In the genomic region with DNA sequence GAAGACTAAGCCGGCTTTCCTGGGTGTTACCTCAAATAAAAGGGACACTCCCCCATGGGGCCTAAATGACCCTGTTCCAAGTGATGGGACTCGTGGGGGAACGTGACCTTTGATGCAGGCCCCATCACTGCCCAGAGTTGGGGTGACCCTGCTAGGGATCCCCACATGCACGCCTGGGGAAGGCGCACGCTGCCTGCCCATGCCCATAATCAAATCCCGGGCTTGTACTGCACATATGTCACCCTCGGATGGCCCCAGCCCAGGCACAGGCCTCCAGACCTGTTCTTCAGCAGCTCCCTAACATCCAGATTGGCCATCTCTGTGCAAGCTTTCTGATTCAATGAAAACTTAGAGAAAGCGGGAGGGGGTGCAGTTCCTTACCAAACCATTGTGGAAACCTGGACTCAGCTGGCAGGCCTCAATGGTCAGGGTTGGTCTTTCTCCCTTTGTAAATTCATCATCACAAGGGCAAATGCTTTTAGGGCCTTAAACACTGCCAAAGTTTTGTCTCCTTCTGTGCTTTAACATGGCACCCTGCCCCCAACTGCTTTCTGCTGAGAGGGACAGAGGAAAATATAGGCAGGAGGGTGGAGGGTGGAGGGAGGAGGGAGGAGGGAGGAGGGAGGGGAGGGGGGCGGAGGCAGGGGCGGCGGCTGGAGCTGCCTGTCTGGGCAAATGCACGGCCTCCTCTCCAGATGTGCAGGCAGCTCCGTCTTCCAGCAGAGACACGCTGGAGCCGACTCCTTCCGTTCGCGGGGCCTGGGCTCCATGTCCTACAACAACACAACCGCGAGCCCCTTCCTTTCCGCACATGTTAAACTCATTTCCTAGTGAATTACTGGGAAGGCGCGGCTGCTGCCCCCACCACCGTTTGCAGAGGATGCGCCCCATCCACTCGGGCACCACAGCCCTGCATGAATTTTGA, we compare ENCODE assay signal across 14 cellular contexts. TPM values are rescaled to one million over a fixed set of nuclear protein-coding genes. Genes with fewer than 3 reads are reported as not detected.
DNase-seq lines count a peak whose midpoint lies in the region; ATAC-seq lines count a peak whose summit lies in the region.
"Had no signal": no experiment of that assay in that cellular context is flagged by ENCODE, and none has a peak within 500 bp of the region (broad histone marks: within the 10 kb centered on the region; RNA-seq: fewer than 3 reads in every experiment).

No MANE protein-coding gene starts in this region.

- peak; percentile 78 for DNase-seq in Daoy (ENCODE audit: low read depth)
- DNase-seq in SJCRH30: peak; percentile 77 to 79
- DNase-seq in cardiac septum (ENCODE audit: low spot score): peak; percentile 88
- DNase-seq in trophoblast cell: no peak
- no peak for DNase-seq in HCEC 1CT
- DNase-seq in T1000 (lab: John Stamatoyannopoulos, UW): no peak
- DNase-seq in NOMO-1 treated with DMSO at 0.1 percent for 48 hours (lab: John Stamatoyannopoulos, UW; ENCODE audit: unreplicated experiment): no peak
- DNase-seq: activated CD4-positive, alpha-beta T cell treated with anti-CD3 and anti-CD28 coated beads, Interleukin-2, amount 50 U/mL, for 1 hour; anterior cingulate cortex; CD4-positive, CD25-positive, alpha-beta regulatory T cell; NCI-H1417 treated with DMSO at 0.1 percent for 48 hours; SHP77 treated with DMSO at 0.1 percent for 48 hours had no signal

- no peak for ATAC-seq in HG03097 (IDR thresholded peaks at IDR 0.05; ENCODE audit: low FRiP score, unreplicated experiment)
- ATAC-seq: natural killer cell treated with Interleukin-12 subunit alpha and Interleukin-12 subunit beta and Interleukin-15 and Interleukin-18, amount 100 ng/mL, for 72 hours had no signal

- no peak overlapping the region for H2BK120ac ChIP-seq in trophoblast cell (ENCODE audit: insufficient read depth, low read length, poor library complexity)

- H2AK5ac ChIP-seq in trophoblast cell (ENCODE audit: low read length): no peak overlapping the region

- H3K27ac ChIP-seq in SJCRH30 (peak overlapping the region; percentile 74), trophoblast cell (ENCODE audit: low read depth, low read length) (no peak overlapping the region)

- no peaks in the 10 kb centered on the region for H3K79me1 ChIP-seq in trophoblast cell (ENCODE audit: low read length)

- no peak overlapping the region for H2BK12ac ChIP-seq in trophoblast cell (ENCODE audit: low read length)

- H3K4me3 ChIP-seq in SJCRH30: peak overlapping the region; percentile 43
- H3K4me3 ChIP-seq in trophoblast cell (ENCODE audit: low read depth, low read length): no peak overlapping the region

- H3K18ac ChIP-seq in trophoblast cell (ENCODE audit: low read length): no peak overlapping the region

- no peaks in the 10 kb centered on the region for H3K79me2 ChIP-seq in trophoblast cell (ENCODE audit: control insufficient read depth, insufficient read depth, low read length, poor library complexity)

- WGBS in trophoblast cell (ENCODE audit: extremely low coverage, insufficient coverage, insufficient read length): no CpG with 5 or more reads among the region's 27 CpGs

- peaks cover 47% of the 10 kb centered on the region for H3K4me1 ChIP-seq in SJCRH30
- peaks cover 0 to 2% of the 10 kb centered on the region in 2 experiments for H3K4me1 ChIP-seq in trophoblast cell (ENCODE audit: control insufficient read depth in 1 of 2, insufficient read depth in 2 of 2, low read length in 2 of 2)

- H3K4ac ChIP-seq in trophoblast cell (ENCODE audit: low read depth, low read length): no peak overlapping the region

- H3K36me3 ChIP-seq in SJCRH30 (no peaks in the 10 kb centered on the region), trophoblast cell (ENCODE audit: control insufficient read depth in 1 of 2, insufficient read depth in 2 of 2, low read length in 2 of 2) (no peaks in the 10 kb centered on the region)

- peak overlapping the region; percentile 56 for H3K4me2 ChIP-seq in trophoblast cell (ENCODE audit: low read length)

- H3K27me3 ChIP-seq in SJCRH30 (no peaks in the 10 kb centered on the region), trophoblast cell (ENCODE audit: insufficient read depth, low read length) (no peaks in the 10 kb centered on the region)

- H2AFZ ChIP-seq in trophoblast cell (ENCODE audit: insufficient read depth, low read length, poor library complexity): peak overlapping the region; percentile 75

- H4K12ac ChIP-seq in trophoblast cell (ENCODE audit: low read depth, low read length): no peak overlapping the region

- H4K91ac ChIP-seq in trophoblast cell (ENCODE audit: low read depth, low read length): no peak overlapping the region

- H2BK5ac ChIP-seq in trophoblast cell (ENCODE audit: low read depth, low read length, poor library complexity): no peak overlapping the region

- no peaks in the 10 kb centered on the region for H3K9me3 ChIP-seq in SJCRH30 (replicated peaks)
- H3K9me3 ChIP-seq in trophoblast cell (ENCODE audit: insufficient read depth, low read depth, low read length): no peaks in the 10 kb centered on the region

- no peak overlapping the region for H3K23ac ChIP-seq in trophoblast cell (ENCODE audit: low read length)

- no peak overlapping the region for H3K9ac ChIP-seq in trophoblast cell (ENCODE audit: low read length)

- intact Hi-C loops in cardiac septum (cut with DNase I): no loop called here

- H3K14ac ChIP-seq in trophoblast cell (ENCODE audit: low read length): no peak overlapping the region

- H4K8ac ChIP-seq in trophoblast cell (ENCODE audit: low read depth, low read length): no peak overlapping the region

RNA-seq across cellular contexts. Expression of a gene that starts 14.4 kb away (rescaled TPM):
- total RNA-seq in Daoy (2014; rRNA removed; shearing (Covaris generic)): 1.1 and 3.4 TPM in 2 replicates
- total RNA-seq in SJCRH30 (2014; rRNA removed; shearing (Covaris generic)): 13.1 and 13.2 TPM in 2 replicates
- 5.8 TPM for total RNA-seq in cardiac septum
- polyA plus RNA-seq in trophoblast cell (2013): 0.85 and 0.88 TPM in 2 replicates
- total RNA-seq: CD4-positive, CD25-positive, alpha-beta regulatory T cell; natural killer cell treated with Interleukin-12 subunit alpha and Interleukin-12 subunit beta and Interleukin-15 and Interleukin-18, amount 100 ng/mL, for 72 hours had no signal
- polyA plus RNA-seq: CD4-positive, CD25-positive, alpha-beta regulatory T cell had no signal

Comparison
In these comparisons a context has a peak if more than half of its experiments do, and no peak if none do; other contexts are left out.
1. DNase-seq: peak in Daoy (single experiment), SJCRH30 (2 of 2) and cardiac septum (single experiment); none in trophoblast cell (0 of 2), HCEC 1CT (single experiment), T1000 (single experiment) and NOMO-1 treated with DMSO at 0.1 percent for 48 hours (single experiment).